Comparison of ENCODE assay signal across 26 cellular contexts in the genomic region with DNA sequence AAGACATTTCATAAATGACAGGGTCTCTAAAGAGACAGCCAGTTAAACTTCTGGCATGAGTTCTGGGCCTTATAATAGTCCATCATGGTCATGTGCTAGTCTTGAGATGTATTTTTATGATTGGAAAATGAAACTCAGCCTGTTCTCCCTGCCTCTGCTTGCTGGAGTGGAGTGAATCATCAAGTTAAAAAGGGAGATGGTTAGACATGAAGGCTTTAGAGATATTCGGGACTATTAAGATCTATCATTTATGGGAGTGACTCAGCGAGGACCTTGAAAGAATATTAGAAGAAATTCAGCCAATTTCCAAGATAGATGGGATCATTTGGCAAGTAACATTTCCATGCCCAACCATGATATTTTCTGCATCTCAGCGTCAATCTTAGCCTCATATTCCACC.
DNase-seq lines count a peak whose midpoint lies in the region; ATAC-seq and TF ChIP-seq lines count a peak whose summit lies in the region.
"Had no signal": no experiment of that assay in that cellular context is flagged by ENCODE, and none has a peak within 500 bp of the region (broad histone marks: within the 10 kb centered on the region; RNA-seq: fewer than 3 reads in every experiment).

No MANE protein-coding gene starts in this region.

- CTCF ChIA-PET in SK-N-SH (lab: Yijun Ruan, JAX) = no interaction called here

- peak; percentile 16 for DNase-seq in HT1080 (ENCODE audit: low read depth)
- no peak for DNase-seq in SK-N-SH
- DNase-seq in mesenchymal stem cell = no peak
- DNase-seq in NCI-H1417 (lab: John Stamatoyannopoulos, UW) = no peak
- DNase-seq in SW480 (ENCODE audit: low spot score) = no peak
- DNase-seq: CD8-positive, alpha-beta T cell; DMS 273 treated with DMSO at 0.1 percent for 48 hours; DMS79; EL; GDM1; HCEC 1CT; KBM-7; MG63; NCI-H1048; NCI-H1417 treated with DMSO at 0.1 percent for 48 hours; NCI-H1694 treated with DMSO at 0.1 percent for 48 hours; NCI-H2081; NCI-H2171; NCI-H226; NCI-H510A; NCI-H69; Peyer's patch had no signal

- H4K91ac ChIP-seq in mesenchymal stem cell (ENCODE audit: low read length) = no peak overlapping the region

- no peak for TF ChIP-seq CTCF in SK-N-SH (IDR thresholded peaks at IDR 0.05)

- H3K4me3 ChIP-seq in SK-N-SH (ENCODE audit: low read depth in 2 of 2, low read length in 1 of 2) (no peak overlapping the region), mesenchymal stem cell (ENCODE audit: insufficient read depth in 1 of 2, low read depth in 1 of 2, low read length in 2 of 2) (no peak overlapping the region), skeletal muscle tissue (ENCODE audit: low read length in 3 of 3) (no peak overlapping the region)
- H3K4me3 ChIP-seq: MG63, Peyer's patch had no signal

- H3K4me2 ChIP-seq in SK-N-SH (no peak overlapping the region; the same call in 1 of the 2 replicates), mesenchymal stem cell (ENCODE audit: low read length, poor library complexity, severe bottlenecking) (no peak overlapping the region)

- no peak for TF ChIP-seq RAD21 in SK-N-SH (IDR thresholded peaks at IDR 0.05; ENCODE audit: low read length)

- H2BK15ac ChIP-seq in mesenchymal stem cell (ENCODE audit: low read depth, poor library complexity, severe bottlenecking) = no peak overlapping the region

- no peak overlapping the region for H2BK12ac ChIP-seq in mesenchymal stem cell (ENCODE audit: low read length in 2 of 2)

- POLR2A ChIA-PET in SK-N-SH (lab: Yijun Ruan, JAX) = no interaction called here

- no peak overlapping the region for H3K9ac ChIP-seq in SK-N-SH
- peak overlapping the region; percentile 4 for H3K9ac ChIP-seq in mesenchymal stem cell (ENCODE audit: low read length)
- no peak overlapping the region for H3K9ac ChIP-seq in skeletal muscle tissue (ENCODE audit: low read depth in 1 of 3, low read length in 3 of 3)

- H3K14ac ChIP-seq in mesenchymal stem cell (ENCODE audit: low read length in 2 of 2) = no peak overlapping the region

- ATAC-seq in GM19035 (IDR thresholded peaks at IDR 0.05; ENCODE audit: unreplicated experiment) = no peak
- ATAC-seq: CD8-positive, alpha-beta T cell had no signal

- WGBS in SK-N-SH (ENCODE audit: low lambda C conversion rate) = 15% methylated on average over 3 of the region's 3 CpGs
- 91% methylated on average over 3 of the region's 3 CpGs for WGBS in mesenchymal stem cell

- no peak overlapping the region for H2AFZ ChIP-seq in SK-N-SH (ENCODE audit: low read depth)
- H2AFZ ChIP-seq in mesenchymal stem cell (ENCODE audit: low read depth, low read length) = no peak overlapping the region

- H2AK5ac ChIP-seq in mesenchymal stem cell (ENCODE audit: low read length, severe bottlenecking) = no peak overlapping the region

- TF ChIP-seq EP300 in SK-N-SH (IDR thresholded peaks at IDR 0.05; ENCODE audit: borderline replicate concordance in 1 of 2, low read depth in 1 of 2, low read length in 1 of 2) = peak in 1 of 2 experiments; percentile 54; a peak in 1 of 4 replicates

- no peak overlapping the region for H2BK5ac ChIP-seq in mesenchymal stem cell (ENCODE audit: low read depth, low read length, poor library complexity, severe bottlenecking)

- H3K27me3 ChIP-seq in SK-N-SH (ENCODE audit: insufficient read depth) (no peaks in the 10 kb centered on the region), mesenchymal stem cell (ENCODE audit: control insufficient read depth in 1 of 2, insufficient read depth in 1 of 2, low read length in 2 of 2) (peaks cover 0 to 5% of the 10 kb centered on the region in 2 experiments), skeletal muscle tissue (ENCODE audit: control insufficient read depth in 3 of 3, insufficient read depth in 3 of 3, low read length in 3 of 3) (no peaks in the 10 kb centered on the region)
- H3K27me3 ChIP-seq: MG63, Peyer's patch had no signal

- no peak overlapping the region for H3K18ac ChIP-seq in mesenchymal stem cell (ENCODE audit: low read depth in 1 of 2, low read length in 2 of 2)

- no peaks in the 10 kb centered on the region for H4K20me1 ChIP-seq in SK-N-SH (ENCODE audit: insufficient read depth)

- H2BK120ac ChIP-seq in mesenchymal stem cell (ENCODE audit: low read depth, low read length) = no peak overlapping the region

- H3K79me1 ChIP-seq in mesenchymal stem cell (replicated peaks; ENCODE audit: low read length, poor library complexity, severe bottlenecking) = no peaks in the 10 kb centered on the region

- H3K23ac ChIP-seq in mesenchymal stem cell (ENCODE audit: low read length in 2 of 2) = no peak overlapping the region

- H3K36me3 ChIP-seq in SK-N-SH (replicated peaks in 1 of 2; ENCODE audit: control insufficient read depth in 1 of 2, insufficient read depth in 2 of 2, low read length in 1 of 2) = no peaks in the 10 kb centered on the region
- no peaks in the 10 kb centered on the region for H3K36me3 ChIP-seq in mesenchymal stem cell (ENCODE audit: control insufficient read depth in 1 of 2, insufficient read depth in 2 of 2, low read depth in 1 of 2, low read length in 2 of 2)
- peaks cover 0 to 2% (median 0%) of the 10 kb centered on the region in 3 donors for H3K36me3 ChIP-seq in skeletal muscle tissue (ENCODE audit: control insufficient read depth in 3 of 3, insufficient read depth in 3 of 3, low read length in 3 of 3)
- H3K36me3 ChIP-seq: MG63, Peyer's patch had no signal

- H3F3A ChIP-seq in SK-N-SH (replicated peaks; ENCODE audit: insufficient read depth) = peaks cover 27% of the 10 kb centered on the region

- H3K4me1 ChIP-seq in SK-N-SH (ENCODE audit: control insufficient read depth in 1 of 2, insufficient read depth in 2 of 2, low read depth in 1 of 2, low read length in 1 of 2) (peaks cover 0 to 6% of the 10 kb centered on the region in 2 experiments; a peak in 3 of 4 replicates), mesenchymal stem cell (ENCODE audit: control insufficient read depth, insufficient read depth, low read depth, low read length) (no peaks in the 10 kb centered on the region), skeletal muscle tissue (ENCODE audit: control insufficient read depth in 3 of 3, insufficient read depth in 3 of 3, low read length in 3 of 3) (peaks cover 40 to 57% (median 48%) of the 10 kb centered on the region in 3 donors)
- H3K4me1 ChIP-seq: Peyer's patch had no signal

- no peak overlapping the region for H4K8ac ChIP-seq in mesenchymal stem cell (ENCODE audit: low read length)

- H3K27ac ChIP-seq in SK-N-SH (ENCODE audit: low read depth in 2 of 2, low read length in 1 of 2) (peak overlapping the region in 1 of 2 experiments; percentile 84; a peak in 2 of 4 replicates), mesenchymal stem cell (ENCODE audit: low read length, poor library complexity, severe bottlenecking) (no peak overlapping the region), skeletal muscle tissue (ENCODE audit: low read depth, low read length) (peak overlapping the region; percentile 92)
- H3K27ac ChIP-seq: 22Rv1, C4-2B, Peyer's patch had no signal

- H3K4ac ChIP-seq in mesenchymal stem cell (ENCODE audit: low read depth in 1 of 2, low read length in 2 of 2) = no peak overlapping the region

- H3K79me2 ChIP-seq in SK-N-SH (ENCODE audit: insufficient read depth) = no peaks in the 10 kb centered on the region

- H3K9me2 ChIP-seq in SK-N-SH = no peaks in the 10 kb centered on the region

- H3K9me3 ChIP-seq in SK-N-SH (no peaks in the 10 kb centered on the region), mesenchymal stem cell (ENCODE audit: control insufficient read depth, low read length) (no peaks in the 10 kb centered on the region), skeletal muscle tissue (ENCODE audit: control insufficient read depth in 3 of 3, low read length in 3 of 3) (no peaks in the 10 kb centered on the region)
- H3K9me3 ChIP-seq: MG63, Peyer's patch had no signal

TF ChIP-seq in SK-N-SH, 30 proteins besides CTCF, POLR2A, EP300 and RAD21 (continues in another document):
- TF ChIP-seq, protein P1, sequence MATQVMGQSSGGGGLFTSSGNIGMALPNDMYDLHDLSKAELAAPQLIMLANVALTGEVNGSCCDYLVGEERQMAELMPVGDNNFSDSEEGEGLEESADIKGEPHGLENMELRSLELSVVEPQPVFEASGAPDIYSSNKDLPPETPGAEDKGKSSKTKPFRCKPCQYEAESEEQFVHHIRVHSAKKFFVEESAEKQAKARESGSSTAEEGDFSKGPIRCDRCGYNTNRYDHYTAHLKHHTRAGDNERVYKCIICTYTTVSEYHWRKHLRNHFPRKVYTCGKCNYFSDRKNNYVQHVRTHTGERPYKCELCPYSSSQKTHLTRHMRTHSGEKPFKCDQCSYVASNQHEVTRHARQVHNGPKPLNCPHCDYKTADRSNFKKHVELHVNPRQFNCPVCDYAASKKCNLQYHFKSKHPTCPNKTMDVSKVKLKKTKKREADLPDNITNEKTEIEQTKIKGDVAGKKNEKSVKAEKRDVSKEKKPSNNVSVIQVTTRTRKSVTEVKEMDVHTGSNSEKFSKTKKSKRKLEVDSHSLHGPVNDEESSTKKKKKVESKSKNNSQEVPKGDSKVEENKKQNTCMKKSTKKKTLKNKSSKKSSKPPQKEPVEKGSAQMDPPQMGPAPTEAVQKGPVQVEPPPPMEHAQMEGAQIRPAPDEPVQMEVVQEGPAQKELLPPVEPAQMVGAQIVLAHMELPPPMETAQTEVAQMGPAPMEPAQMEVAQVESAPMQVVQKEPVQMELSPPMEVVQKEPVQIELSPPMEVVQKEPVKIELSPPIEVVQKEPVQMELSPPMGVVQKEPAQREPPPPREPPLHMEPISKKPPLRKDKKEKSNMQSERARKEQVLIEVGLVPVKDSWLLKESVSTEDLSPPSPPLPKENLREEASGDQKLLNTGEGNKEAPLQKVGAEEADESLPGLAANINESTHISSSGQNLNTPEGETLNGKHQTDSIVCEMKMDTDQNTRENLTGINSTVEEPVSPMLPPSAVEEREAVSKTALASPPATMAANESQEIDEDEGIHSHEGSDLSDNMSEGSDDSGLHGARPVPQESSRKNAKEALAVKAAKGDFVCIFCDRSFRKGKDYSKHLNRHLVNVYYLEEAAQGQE (IDR thresholded peaks at IDR 0.05; ENCODE audit: low read depth, low read length) = no peak
- TF ChIP-seq GABPA (IDR thresholded peaks at IDR 0.05; ENCODE audit: low read depth) (no peak), RFX5 (IDR thresholded peaks at IDR 0.05; ENCODE audit: low read length) (no peak), FOXJ3 (CRISPR knock-in tag; IDR thresholded peaks at IDR 0.05) (no peak)
- TF ChIP-seq, protein P2, sequence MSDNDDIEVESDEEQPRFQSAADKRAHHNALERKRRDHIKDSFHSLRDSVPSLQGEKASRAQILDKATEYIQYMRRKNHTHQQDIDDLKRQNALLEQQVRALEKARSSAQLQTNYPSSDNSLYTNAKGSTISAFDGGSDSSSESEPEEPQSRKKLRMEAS (IDR thresholded peaks at IDR 0.05; ENCODE audit: low read depth) = 0 out of 2 replicates have a peak, but pooled peaks have one; percentile 10
- TF ChIP-seq, protein P3, sequence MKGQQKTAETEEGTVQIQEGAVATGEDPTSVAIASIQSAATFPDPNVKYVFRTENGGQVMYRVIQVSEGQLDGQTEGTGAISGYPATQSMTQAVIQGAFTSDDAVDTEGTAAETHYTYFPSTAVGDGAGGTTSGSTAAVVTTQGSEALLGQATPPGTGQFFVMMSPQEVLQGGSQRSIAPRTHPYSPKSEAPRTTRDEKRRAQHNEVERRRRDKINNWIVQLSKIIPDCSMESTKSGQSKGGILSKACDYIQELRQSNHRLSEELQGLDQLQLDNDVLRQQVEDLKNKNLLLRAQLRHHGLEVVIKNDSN (IDR thresholded peaks at IDR 0.05; ENCODE audit: borderline replicate concordance, low read depth) = peak; percentile 59; the same call in 1 of the 2 replicates
